Comparison of ENCODE assay signal across 8 cellular contexts in the genomic region with DNA sequence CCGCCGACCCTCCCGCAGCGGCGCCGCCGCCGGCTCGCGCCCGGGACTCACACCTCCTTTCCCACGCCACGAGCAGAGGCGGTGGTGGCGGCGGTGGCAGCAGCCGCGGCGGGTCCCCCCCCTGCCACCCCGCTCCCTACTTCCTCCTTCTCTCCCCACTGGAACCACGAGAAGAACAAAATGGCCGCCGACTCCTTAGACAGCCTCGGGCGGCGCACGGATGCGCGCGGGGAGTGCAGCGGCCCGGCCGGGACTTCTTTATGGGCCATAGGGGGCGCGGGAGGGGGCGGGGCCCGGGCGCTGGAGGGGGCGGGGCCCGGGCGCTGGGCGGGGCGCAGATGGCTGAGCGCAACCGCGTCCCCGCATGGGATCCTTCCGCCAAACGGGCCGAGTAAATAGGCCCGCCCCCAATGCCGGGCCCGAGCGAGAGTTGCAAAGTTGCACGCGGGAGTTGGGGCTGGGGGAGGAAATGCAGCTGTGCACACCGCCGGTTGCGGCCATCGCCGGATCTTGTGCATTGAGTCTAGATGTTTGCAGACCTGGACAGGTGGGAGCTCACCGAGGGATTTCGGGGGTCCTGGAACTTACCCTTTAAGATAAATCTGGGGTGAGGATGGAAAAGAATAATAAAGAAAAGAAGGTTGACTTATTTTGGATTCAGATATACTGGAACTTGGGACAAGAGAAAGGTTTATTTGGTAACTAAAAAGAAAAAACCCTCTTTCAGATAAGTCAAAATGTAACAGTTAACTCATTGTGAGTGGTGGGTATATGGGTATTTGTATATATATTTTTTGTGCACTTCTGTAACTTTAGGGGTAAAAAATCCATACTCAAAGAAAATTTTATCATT. TPM values are rescaled to one million over a fixed set of nuclear protein-coding genes. Genes with fewer than 3 reads are reported as not detected.
A peak's percentile ranks its signal among the peaks of the same experiment; 100 is the strongest.
DNase-seq lines count a peak whose midpoint lies in the region; ATAC-seq, FAIRE-seq and TF ChIP-seq lines count a peak whose summit lies in the region.

A gene (minus strand): TSS at position 174 of the 853 bp plus-strand sequence. CDS start 184 bp downstream, outside the sequence.

- peaks cover 15% of the 10 kb centered on the region for H3K4me1 ChIP-seq in right cardiac atrium (ENCODE audit: control insufficient read depth, insufficient read depth, low read length)

- intact Hi-C loops in T-helper 2 cell treated with Interferon-gamma antibody and Interleukin-4, amounts not matched to agents 100 ng/mL and 5 ng/mL, for 36 hours (cut with micrococcal nuclease), result loop anchor here (1.0 to 5.0 kb wide), 4 partner anchors 33 to 621 kb away; a partner anchor contains a TSS
- intact Hi-C loops in right cardiac atrium (cut with DNase I), result loop anchor here in 3 of 4 donors (5.0 to 10.0 kb wide), 2 partner anchors 82 to 144 kb away; no protein-coding TSS in a partner anchor

- ATAC-seq in HG02943 (IDR thresholded peaks at IDR 0.05; ENCODE audit: low read depth, unreplicated experiment) (peak; percentile 74), right cardiac atrium (peak; percentile 96)

- no peak for TF ChIP-seq CTCF in GM13977 (IDR thresholded peaks at IDR 0.05; ENCODE audit: extremely low read depth, insufficient read depth, missing control alignments)

- peak within 1 kb of the TSS; percentile 99 for H3K4me3 ChIP-seq in right cardiac atrium (ENCODE audit: low read length)

- FAIRE-seq in urothelium cell line (lab: Jason Lieb, UNC), result no peak

- DNase-seq in GM13977 (ENCODE audit: low spot score) (peak; percentile 96), NCI-H1930 (lab: John Stamatoyannopoulos, UW) (peak; percentile 94 to 95), anterior cingulate cortex (lab: John Stamatoyannopoulos, UW) (peak in 57 of 58 donors; percentile 53 to 94 (median 89)), right cardiac atrium (peak; percentile 94 to 98 (median 97)), pulmonary artery endothelial cell (ENCODE audit: low read depth, low spot score) (peak; percentile 77), urothelium cell line (ENCODE audit: low spot score) (peak; percentile 90)

- H3K9me3 ChIP-seq in right cardiac atrium (ENCODE audit: control insufficient read depth, low read length), result no peaks in the 10 kb centered on the region

- WGBS in right cardiac atrium, result under 1% methylated on average over 63 of the region's 63 CpGs

- in situ Hi-C loops in GM13977 (cut with MboI; ENCODE audit: low pct_unique_long_range_greater_than_20kb, low sequenced_read_pairs, unreplicated experiment), result no loop called here

- H3K27ac ChIP-seq in right cardiac atrium (ENCODE audit: low read length), result peak within 1 kb of the TSS; percentile 75

- H3K27me3 ChIP-seq in right cardiac atrium (ENCODE audit: control insufficient read depth, insufficient read depth), result no peaks in the 10 kb centered on the region

RNA-seq across cellular contexts. Expression of the gene that starts here (rescaled TPM):
- total RNA-seq in T-helper 2 cell treated with Interferon-gamma antibody and Interleukin-4, amounts not matched to agents 100 ng/mL and 5 ng/mL, for 36 hours, result 193 and 202 TPM in 2 replicates
- total RNA-seq in right cardiac atrium (100 to 1,000 TPM; 156 to 175 (median 160) TPM), pulmonary artery endothelial cell (156 and 186 TPM in 2 replicates)
- 120 TPM for polyA plus RNA-seq in right cardiac atrium

Comparison
In these comparisons a context has a peak if more than half of its experiments do, and no peak if none do; other contexts are left out.
1. Peak in every context shown above with its lines: DNase-seq, ATAC-seq, H3K4me3 ChIP-seq and H3K27ac ChIP-seq.